In the genomic region with DNA sequence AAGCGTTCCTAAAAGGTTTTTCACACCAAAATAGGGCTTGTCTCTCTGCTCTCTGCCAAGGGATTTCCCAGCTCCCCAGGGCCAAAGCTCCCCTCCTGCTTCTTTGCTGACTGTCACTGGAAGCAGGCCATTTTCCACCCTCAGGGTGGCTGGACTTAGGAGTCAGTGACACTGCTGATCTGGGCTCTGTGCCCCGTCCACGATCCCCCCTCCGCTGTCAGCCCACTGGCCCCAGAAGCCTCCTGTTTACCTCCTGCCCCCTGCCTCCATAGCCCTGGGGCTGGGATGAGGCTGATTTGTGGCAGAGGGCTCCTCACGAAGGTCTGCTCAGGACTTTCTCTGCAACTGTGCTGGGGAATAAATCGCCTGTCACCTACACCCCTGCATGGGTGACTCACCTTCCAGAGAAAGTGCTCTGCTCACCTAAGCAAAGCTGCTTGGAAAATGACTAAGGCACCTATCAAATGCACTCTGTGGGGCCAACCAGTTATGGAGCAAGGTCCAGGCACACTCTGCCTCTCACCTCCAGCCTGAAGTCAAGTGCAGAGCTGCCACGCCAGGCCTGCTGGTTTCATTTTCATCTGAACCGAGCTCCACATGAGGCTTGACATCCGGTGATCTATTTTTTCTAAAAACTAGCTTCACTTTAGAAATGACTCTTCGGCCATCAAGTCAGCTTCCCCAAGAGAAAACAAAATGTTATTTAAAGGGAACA, we compare ENCODE assay signal across 8 cellular contexts. TPM values are rescaled to one million over a fixed set of nuclear protein-coding genes. Genes with fewer than 3 reads are reported as not detected.
DNase-seq lines count a peak whose midpoint lies in the region; ATAC-seq and TF ChIP-seq lines count a peak whose summit lies in the region.

No MANE protein-coding gene starts in this region.

- H3K9me3 ChIP-seq in stomach smooth muscle (ENCODE audit: control insufficient read depth in 2 of 2, low read length in 2 of 2): no peaks in the 10 kb centered on the region

- peak overlapping the region; percentile 72 to 94 for H3K9ac ChIP-seq in stomach smooth muscle (ENCODE audit: low read length in 2 of 2)

- H3K4me3 ChIP-seq in coronary artery (peak overlapping the region; percentile 55), stomach smooth muscle (ENCODE audit: low read length in 2 of 2) (peak overlapping the region; percentile 42 to 98)

- H3K27ac ChIP-seq in coronary artery (peak overlapping the region; percentile 56 to 78), stomach smooth muscle (ENCODE audit: low read length) (peak overlapping the region; percentile 95)

- peak; percentile 15 for ATAC-seq in HG03521 (IDR thresholded peaks at IDR 0.05; ENCODE audit: unreplicated experiment)
- no peak for ATAC-seq in HG03280 (IDR thresholded peaks at IDR 0.05; ENCODE audit: unreplicated experiment)

- H3K4me1 ChIP-seq in stomach smooth muscle (ENCODE audit: control insufficient read depth, insufficient read depth, low read length): peaks cover 79% of the 10 kb centered on the region

- no peaks in the 10 kb centered on the region for H3K27me3 ChIP-seq in stomach smooth muscle (ENCODE audit: control insufficient read depth in 1 of 2, insufficient read depth in 2 of 2, low read length in 2 of 2)

- peaks cover 8 to 9% of the 10 kb centered on the region in 2 donors for H3K36me3 ChIP-seq in stomach smooth muscle (ENCODE audit: control insufficient read depth in 2 of 2, insufficient read depth in 2 of 2, low read length in 2 of 2)

- DNase-seq in ELR (ENCODE audit: low read depth) (peak; percentile 82), coronary artery (ENCODE audit: low spot score) (no peak), myocyte (ENCODE audit: low read depth) (peak; percentile 47), iPS-NIHi11 (ENCODE audit: low spot score) (no peak)
- peak; percentile 71 to 76 for DNase-seq in activated CD4-positive, alpha-beta T cell treated with anti-CD3 and anti-CD28 coated beads for 24 hours (ENCODE audit: low read depth in 2 of 2)

- TF ChIP-seq CTCF in coronary artery (IDR thresholded peaks at IDR 0.05): no peak

RNA-seq across cellular contexts. Expression of a gene that starts 4.9 kb away (rescaled TPM):
- 9.2 and 16.4 TPM in 2 replicates for total RNA-seq in myocyte
- 10.6 TPM for polyA plus RNA-seq in myocyte (2012)

RNA-seq across cellular contexts. Expression of a gene that starts 50.0 kb away (rescaled TPM):
- total RNA-seq in myocyte: not detected in 2 replicates
- polyA plus RNA-seq in myocyte (2012): not detected

Comparison
In these comparisons a context has a peak if more than half of its experiments do, and no peak if none do; other contexts are left out.
1. DNase-seq: peak in ELR (single experiment), activated CD4-positive, alpha-beta T cell treated with anti-CD3 and anti-CD28 coated beads for 24 hours (2 of 2) and myocyte (single experiment); none in coronary artery (single experiment) and iPS-NIHi11 (single experiment).